In genomic region chr19:982567-983170, GRCh38 we compare ENCODE assay signal across 8 cellular contexts. TPM values are rescaled to one million over a fixed set of nuclear protein-coding genes. Genes with fewer than 3 reads are reported as not detected.
A peak's percentile ranks its signal among the peaks of the same experiment; 100 is the strongest.
DNase-seq lines count a peak whose midpoint lies in the region; ATAC-seq, FAIRE-seq and TF ChIP-seq lines count a peak whose summit lies in the region.

No MANE protein-coding gene starts in this region.

- H4K20me1 ChIP-seq in Karpas-422 (ENCODE audit: insufficient read depth, low read depth, low read length) (no peaks in the 10 kb centered on the region), GM12878 (ENCODE audit: control insufficient read depth, insufficient read depth) (no peaks in the 10 kb centered on the region), smooth muscle cell (ENCODE audit: low read depth) (peaks cover 7% of the 10 kb centered on the region)

- peaks cover 17% of the 10 kb centered on the region for H3F3A ChIP-seq in smooth muscle cell (ENCODE audit: low read depth)

- H3K36me3 ChIP-seq in BE2C: peaks cover 13% of the 10 kb centered on the region
- H3K36me3 ChIP-seq in Karpas-422 (ENCODE audit: insufficient read depth, low read length): no peaks in the 10 kb centered on the region
- H3K36me3 ChIP-seq in GM12878 (ENCODE audit: control insufficient read depth in 2 of 2, insufficient read depth in 2 of 2, low read length in 1 of 2): no peaks in the 10 kb centered on the region
- no peaks in the 10 kb centered on the region for H3K36me3 ChIP-seq in smooth muscle cell (ENCODE audit: low read depth)

- FAIRE-seq in GM12878 (lab: Jason Lieb, UNC): no peak

- no peaks in the 10 kb centered on the region for H3K27me3 ChIP-seq in BE2C
- no peaks in the 10 kb centered on the region for H3K27me3 ChIP-seq in Karpas-422 (ENCODE audit: low read length)
- H3K27me3 ChIP-seq in GM12878 (replicated peaks in 1 of 2; ENCODE audit: control insufficient read depth in 2 of 2, insufficient read depth in 2 of 2, low read length in 1 of 2): no peaks in the 10 kb centered on the region
- H3K27me3 ChIP-seq in smooth muscle cell (ENCODE audit: low read depth): no peaks in the 10 kb centered on the region

- TF ChIP-seq EP300 in GM12878 (IDR thresholded peaks at IDR 0.05; ENCODE audit: borderline replicate concordance in 1 of 2, control insufficient read depth in 1 of 2, low read depth in 2 of 2, low read length in 2 of 2): no peak

- WGBS in GM12878 (ENCODE audit: insufficient coverage, insufficient replicate concordance, low lambda C conversion rate, missing lambda C conversion rate): under 1% methylated on average over 46 of the region's 46 CpGs
- 4% methylated on average over 44 of the region's 46 CpGs for WGBS in smooth muscle cell (ENCODE audit: low lambda C conversion rate)

- DNase-seq in BE2C: peak; percentile 84
- DNase-seq in Karpas-422: peak; percentile 87
- DNase-seq in T-helper 9 cell: peak; percentile 77
- DNase-seq in GM12878 (ENCODE audit: low read depth, low spot score): no peak
- peak; percentile 99 for DNase-seq in iPS-NIHi11 (ENCODE audit: low spot score)
- peak; percentile 60 for DNase-seq in smooth muscle cell (lab: John Stamatoyannopoulos, UW; ENCODE audit: unreplicated experiment)

- H3K9me3 ChIP-seq in BE2C: no peaks in the 10 kb centered on the region
- H3K9me3 ChIP-seq in Karpas-422 (ENCODE audit: low read length): no peaks in the 10 kb centered on the region
- no peaks in the 10 kb centered on the region for H3K9me3 ChIP-seq in GM12878 (replicated peaks; ENCODE audit: control insufficient read depth, insufficient read depth, low read length)
- no peaks in the 10 kb centered on the region for H3K9me3 ChIP-seq in smooth muscle cell (replicated peaks; ENCODE audit: low read depth)

- ATAC-seq in GM19452 (IDR thresholded peaks at IDR 0.05; ENCODE audit: unreplicated experiment) (peak; percentile 56), GM12878 (peak; percentile 90), HG03139 (IDR thresholded peaks at IDR 0.05; ENCODE audit: unreplicated experiment) (no peak)

- H3K4me1 ChIP-seq in BE2C (no peaks in the 10 kb centered on the region), Karpas-422 (ENCODE audit: low read length) (peaks cover 21% of the 10 kb centered on the region), GM12878 (ENCODE audit: control insufficient read depth, insufficient read depth, low read length) (peaks cover 22% of the 10 kb centered on the region), smooth muscle cell (ENCODE audit: low read depth) (peaks cover 27% of the 10 kb centered on the region)

- CTCF ChIA-PET in GM12878 (lab: Yijun Ruan, JAX): interaction anchor here (0.7 to 5.7 kb wide), 11 partner anchors 12 to 210 kb away, joined by 3 to 150 read pairs (median 5); partner anchors contain the start of gene GPX4

- H3K4me3 ChIP-seq in BE2C (ENCODE audit: low read depth, low read length) (peak overlapping the region; percentile 34), Karpas-422 (ENCODE audit: low read length) (no peak overlapping the region; the same call in 1 of the 2 replicates), GM12878 (peak overlapping the region; percentile 50; the same call in 1 of the 2 replicates), smooth muscle cell (peak overlapping the region; percentile 61)

- H2AFZ ChIP-seq in Karpas-422 (ENCODE audit: low read length): peak overlapping the region; percentile 85; the same call in 1 of the 2 replicates
- peak overlapping the region; percentile 62 for H2AFZ ChIP-seq in GM12878 (ENCODE audit: control insufficient read depth, low read depth, low read length)
- no peak overlapping the region for H2AFZ ChIP-seq in smooth muscle cell (ENCODE audit: low read depth)

- peaks cover 14% of the 10 kb centered on the region; the same call in 1 of the 2 replicates for H3K79me2 ChIP-seq in Karpas-422 (ENCODE audit: low read length)
- H3K79me2 ChIP-seq in GM12878 (ENCODE audit: control insufficient read depth, insufficient read depth, low read length): peaks cover 11% of the 10 kb centered on the region
- peaks cover 12% of the 10 kb centered on the region for H3K79me2 ChIP-seq in smooth muscle cell (ENCODE audit: low read depth)

- TF ChIP-seq CTCF in BE2C (IDR thresholded peaks at IDR 0.05; ENCODE audit: low read depth, low read length): peak; percentile 52; the same call in 1 of the 2 replicates
- peak; percentile 73 to 95 (median 84); a peak in 4 of 6 replicates for TF ChIP-seq CTCF in GM12878 (IDR thresholded peaks at IDR 0.05 in 2 of 3, conservative IDR thresholded peaks at IDR 0.05 in 1 of 3; ENCODE audit: control insufficient read depth in 2 of 3, extremely low read depth in 1 of 3, insufficient read depth in 1 of 3, low read depth in 3 of 3, low read length in 3 of 3)
- peak; percentile 97 for TF ChIP-seq CTCF in smooth muscle cell (IDR thresholded peaks at IDR 0.05; ENCODE audit: borderline replicate concordance, insufficient read depth, poor library complexity, severe bottlenecking)

- POLR2A ChIA-PET in GM12878 (lab: Charles Lee): interaction anchor here (0.6 to 4.1 kb wide), 3 partner anchors 17 to 120 kb away, joined by 4 to 34 read pairs (median 4); no protein-coding TSS in a partner anchor

- RAD21 ChIA-PET in GM12878 (lab: Charles Lee; ENCODE audit: unreplicated experiment): interaction anchor here (0.8 to 8.0 kb wide), 7 partner anchors 17 to 119 kb away, joined by 3 to 95 read pairs (median 4); no protein-coding TSS in a partner anchor

- SMC1A ChIA-PET in GM12878 (lab: Charles Lee; ENCODE audit: uncharacterized antibody, unreplicated experiment): interaction anchor here (1.4 to 5.0 kb wide), 5 partner anchors 35 to 119 kb away, joined by 3 to 119 read pairs (median 6); no protein-coding TSS in a partner anchor

- intact Hi-C loops in GM12878 (cut with micrococcal nuclease; ENCODE audit: unreplicated experiment): loop anchor here (1.0 kb wide), 1 partner anchor 61 kb away; no protein-coding TSS in a partner anchor

- no peak overlapping the region for H3K27ac ChIP-seq in Karpas-422 (ENCODE audit: low read length)
- H3K27ac ChIP-seq in GM12878 (ENCODE audit: control insufficient read depth, insufficient read depth): no peak overlapping the region
- peak overlapping the region; percentile 80 for H3K27ac ChIP-seq in smooth muscle cell (ENCODE audit: low read depth)

- no peaks in the 10 kb centered on the region for H3K9me2 ChIP-seq in Karpas-422 (replicated peaks; ENCODE audit: insufficient read depth, low read length)

- in situ Hi-C loops in GM12878 (cut with MboI): loop anchor here (5.0 kb wide), 1 partner anchor 60 kb away; no protein-coding TSS in a partner anchor

- no peak for TF ChIP-seq POLR2A in GM12878 (IDR thresholded peaks at IDR 0.05; ENCODE audit: low read depth, low read length)

- BruUV-seq in GM12878 (replicated peaks; lab: Mats Ljungman, UMichigan): no TSS peak

- H3K9ac ChIP-seq in Karpas-422 (ENCODE audit: low read length): peak overlapping the region; percentile 53
- no peak overlapping the region for H3K9ac ChIP-seq in GM12878 (ENCODE audit: control insufficient read depth, insufficient read depth, low read length)
- no peak overlapping the region for H3K9ac ChIP-seq in smooth muscle cell (ENCODE audit: low read depth)

- H3K4me2 ChIP-seq in Karpas-422 (ENCODE audit: low read depth, low read length, poor library complexity, severe bottlenecking) (peak overlapping the region; percentile 54), GM12878 (ENCODE audit: control insufficient read depth, insufficient read depth) (peak overlapping the region; percentile 64), smooth muscle cell (peak overlapping the region; percentile 98)

- TF ChIP-seq RAD21 in GM12878 (IDR thresholded peaks at IDR 0.05; ENCODE audit: insufficient read depth, low read depth, low read length): peak; percentile 92

RNA-seq across cellular contexts. Expression of gene WDR18, which starts 1.5 kb away (rescaled TPM):
- 247 TPM for polyA plus RNA-seq in BE2C (2012; ENCODE audit: insufficient read depth, insufficient read length, low read depth)
- total RNA-seq in Karpas-422 (2014; rRNA removed; shearing (Covaris generic); ENCODE audit: low replicate concordance): 41.1 and 87.2 TPM in 2 replicates
- total RNA-seq in GM12878 (2013; cell fraction: nucleolus; rRNA removed): 32.4 and 34.2 TPM in 2 replicates
- total RNA-seq in GM12878 (2014; rRNA removed): 85.0 and 97.5 TPM in 2 replicates
- total RNA-seq in GM12878 (2014; rRNA removed; fragmentation: Illumina TruSeq; extraction: Trizol): 13.6 and 16.5 TPM in 2 replicates
- total RNA-seq in GM12878 (2021): 92.1 and 97.3 TPM in 2 replicates
- polyA plus RNA-seq in GM12878 (2011; ENCODE audit: low read depth): 15.8 TPM
- 7.5 and 27.3 TPM in 2 replicates for polyA plus RNA-seq in GM12878 (2011; rRNA removed)
- polyA plus RNA-seq in GM12878 (2011; cell fraction: cytosol; rRNA removed): 48.8 and 85.0 TPM in 2 replicates
- 165 and 192 TPM in 2 replicates for polyA plus RNA-seq in GM12878 (2011; cell fraction: nucleus; rRNA removed)
- 49.6 and 54.3 TPM in 2 replicates for polyA plus RNA-seq in GM12878 (2012)
- polyA plus RNA-seq in GM12878 (2014; fragmentation: Illumina TruSeq; extraction: Trizol): 4.5 and 8.8 TPM in 2 replicates
- 1 to 10 TPM; 3.0 to 3.3 TPM for polyA plus RNA-seq in GM12878 (2014; fragmentation: Nextera tagmentation; extraction: Ambion mirVana)
- polyA plus RNA-seq in GM12878 (2014; rRNA removed): 106 and 131 TPM in 2 replicates
- 100 to 1,000 TPM; 192 to 206 TPM for polyA plus RNA-seq in GM12878 (2016; fragmentation: Nextera tagmentation; extraction: Ambion mirVana)
- polyA minus RNA-seq in GM12878 (2011; rRNA and poly(A)+ RNA removed): 22.5 and 45.0 TPM in 2 replicates
- 36.3 and 42.0 TPM in 2 replicates for polyA minus RNA-seq in GM12878 (2011; cell fraction: cytosol; rRNA and poly(A)+ RNA removed)
- polyA minus RNA-seq in GM12878 (2011; cell fraction: nucleus; rRNA and poly(A)+ RNA removed): 27.1 and 39.9 TPM in 2 replicates
- total RNA-seq in smooth muscle cell: 33.8 and 69.4 TPM in 2 replicates
- 153 and 160 TPM in 2 replicates for polyA plus RNA-seq in smooth muscle cell

RNA-seq across cellular contexts. Expression of gene GRIN3B, which starts 17.6 kb away (rescaled TPM):
- 0.26 TPM for polyA plus RNA-seq in BE2C (2012; ENCODE audit: insufficient read depth, insufficient read length, low read depth)
- total RNA-seq in Karpas-422 (2014; rRNA removed; shearing (Covaris generic); ENCODE audit: low replicate concordance): 1.4 TPM in 1 of 2 replicates, not detected in the other
- total RNA-seq in GM12878 (2013; cell fraction: nucleolus; rRNA removed): 0.15 and 0.17 TPM in 2 replicates
- total RNA-seq in GM12878 (2014; rRNA removed): not detected in 2 replicates
- total RNA-seq in GM12878 (2014; rRNA removed; fragmentation: Illumina TruSeq; extraction: Trizol): not detected in 2 replicates
- total RNA-seq in GM12878 (2021): 0.15 TPM in 1 of 2 replicates, not detected in the other
- polyA plus RNA-seq in GM12878 (2011; ENCODE audit: low read depth): not detected
- polyA plus RNA-seq in GM12878 (2011; rRNA removed): not detected in 2 replicates
- 0.20 TPM in 1 of 2 replicates, not detected in the other for polyA plus RNA-seq in GM12878 (2011; cell fraction: cytosol; rRNA removed)
- 0.04 and 0.10 TPM in 2 replicates for polyA plus RNA-seq in GM12878 (2011; cell fraction: nucleus; rRNA removed)
- 0.11 and 0.26 TPM in 2 replicates for polyA plus RNA-seq in GM12878 (2012)
- not detected in 2 replicates for polyA plus RNA-seq in GM12878 (2014; fragmentation: Illumina TruSeq; extraction: Trizol)
- not detected for polyA plus RNA-seq in GM12878 (2014; fragmentation: Nextera tagmentation; extraction: Ambion mirVana)
- polyA plus RNA-seq in GM12878 (2014; rRNA removed): not detected in 2 replicates
- not detected for polyA plus RNA-seq in GM12878 (2016; fragmentation: Nextera tagmentation; extraction: Ambion mirVana)
- polyA minus RNA-seq in GM12878 (2011; rRNA and poly(A)+ RNA removed): not detected in 2 replicates
- not detected in 2 replicates for polyA minus RNA-seq in GM12878 (2011; cell fraction: cytosol; rRNA and poly(A)+ RNA removed)
- polyA minus RNA-seq in GM12878 (2011; cell fraction: nucleus; rRNA and poly(A)+ RNA removed): not detected in 2 replicates
- total RNA-seq in smooth muscle cell: 1.2 and 12.6 TPM in 2 replicates
- polyA plus RNA-seq in smooth muscle cell: 1.2 and 3.6 TPM in 2 replicates

RNA-seq across cellular contexts. Expression of gene TMEM259, which starts 38.3 kb away (rescaled TPM):
- polyA plus RNA-seq in BE2C (2012; ENCODE audit: insufficient read depth, insufficient read length, low read depth): 687 TPM
- total RNA-seq in Karpas-422 (2014; rRNA removed; shearing (Covaris generic); ENCODE audit: low replicate concordance): 133 and 167 TPM in 2 replicates
- total RNA-seq in GM12878 (2013; cell fraction: nucleolus; rRNA removed): 180 and 203 TPM in 2 replicates
- 120 and 143 TPM in 2 replicates for total RNA-seq in GM12878 (2014; rRNA removed)
- total RNA-seq in GM12878 (2014; rRNA removed; fragmentation: Illumina TruSeq; extraction: Trizol): 28.6 and 32.3 TPM in 2 replicates
- 144 and 155 TPM in 2 replicates for total RNA-seq in GM12878 (2021)
- 27.3 TPM for polyA plus RNA-seq in GM12878 (2011; ENCODE audit: low read depth)
- 35.7 and 77.7 TPM in 2 replicates for polyA plus RNA-seq in GM12878 (2011; rRNA removed)
- 90.0 and 162 TPM in 2 replicates for polyA plus RNA-seq in GM12878 (2011; cell fraction: cytosol; rRNA removed)
- 970 and 990 TPM in 2 replicates for polyA plus RNA-seq in GM12878 (2011; cell fraction: nucleus; rRNA removed)
- 108 and 115 TPM in 2 replicates for polyA plus RNA-seq in GM12878 (2012)
- 10.5 and 33.2 TPM in 2 replicates for polyA plus RNA-seq in GM12878 (2014; fragmentation: Illumina TruSeq; extraction: Trizol)
- polyA plus RNA-seq in GM12878 (2014; fragmentation: Nextera tagmentation; extraction: Ambion mirVana): under 1 TPM; 0.43 to 0.86 TPM
- 184 and 247 TPM in 2 replicates for polyA plus RNA-seq in GM12878 (2014; rRNA removed)
- 10 to 100 TPM; 54.4 to 69.6 TPM for polyA plus RNA-seq in GM12878 (2016; fragmentation: Nextera tagmentation; extraction: Ambion mirVana)
- polyA minus RNA-seq in GM12878 (2011; rRNA and poly(A)+ RNA removed): 44.8 and 49.7 TPM in 2 replicates
- polyA minus RNA-seq in GM12878 (2011; cell fraction: cytosol; rRNA and poly(A)+ RNA removed): 18.7 and 26.3 TPM in 2 replicates
- polyA minus RNA-seq in GM12878 (2011; cell fraction: nucleus; rRNA and poly(A)+ RNA removed): 57.7 and 78.5 TPM in 2 replicates
- total RNA-seq in smooth muscle cell: 112 and 133 TPM in 2 replicates
- polyA plus RNA-seq in smooth muscle cell: 232 and 301 TPM in 2 replicates

RNA-seq across cellular contexts. Expression of gene RNU6-2, which starts 38.7 kb away (rescaled TPM):
- polyA plus RNA-seq in BE2C (2012; ENCODE audit: insufficient read depth, insufficient read length, low read depth): not detected
- not detected in 2 replicates for total RNA-seq in Karpas-422 (2014; rRNA removed; shearing (Covaris generic); ENCODE audit: low replicate concordance)
- total RNA-seq in GM12878 (2013; cell fraction: nucleolus; rRNA removed): not detected in 2 replicates
- total RNA-seq in GM12878 (2014; rRNA removed) (not detected in 2 replicates), GM12878 (2014; rRNA removed; fragmentation: Illumina TruSeq; extraction: Trizol) (not detected in 2 replicates), GM12878 (2021) (not detected in 2 replicates), smooth muscle cell (not detected in 2 replicates)
- polyA plus RNA-seq in GM12878 (2011; ENCODE audit: low read depth): not detected
- polyA plus RNA-seq in GM12878 (2011; rRNA removed) (not detected in 2 replicates), GM12878 (2014; fragmentation: Illumina TruSeq; extraction: Trizol) (not detected in 2 replicates), GM12878 (2014; fragmentation: Nextera tagmentation; extraction: Ambion mirVana) (not detected), GM12878 (2014; rRNA removed) (not detected in 2 replicates), GM12878 (2016; fragmentation: Nextera tagmentation; extraction: Ambion mirVana) (not detected), smooth muscle cell (not detected in 2 replicates)
- polyA plus RNA-seq in GM12878 (2011; cell fraction: cytosol; rRNA removed): not detected in 2 replicates
- not detected in 2 replicates for polyA plus RNA-seq in GM12878 (2011; cell fraction: nucleus; rRNA removed)
- not detected in 2 replicates for polyA plus RNA-seq in GM12878 (2012)
- 1,322 TPM in 1 of 2 replicates, not detected in the other for polyA minus RNA-seq in GM12878 (2011; rRNA and poly(A)+ RNA removed)
- polyA minus RNA-seq in GM12878 (2011; cell fraction: cytosol; rRNA and poly(A)+ RNA removed): not detected in 2 replicates
- polyA minus RNA-seq in GM12878 (2011; cell fraction: nucleus; rRNA and poly(A)+ RNA removed): under 0.01 TPM in 1 of 2 replicates, not detected in the other

RNA-seq across cellular contexts. Expression of gene CNN2, which starts 43.7 kb away (rescaled TPM):
- polyA plus RNA-seq in BE2C (2012; ENCODE audit: insufficient read depth, insufficient read length, low read depth): 3.0 TPM
- total RNA-seq in Karpas-422 (2014; rRNA removed; shearing (Covaris generic); ENCODE audit: low replicate concordance): 88.6 and 97.9 TPM in 2 replicates
- total RNA-seq in GM12878 (2013; cell fraction: nucleolus; rRNA removed): 28.5 and 30.8 TPM in 2 replicates
- total RNA-seq in GM12878 (2014; rRNA removed) (154 and 195 TPM in 2 replicates), GM12878 (2014; rRNA removed; fragmentation: Illumina TruSeq; extraction: Trizol) (95.8 and 115 TPM in 2 replicates), GM12878 (2021) (289 and 311 TPM in 2 replicates), smooth muscle cell (150 and 155 TPM in 2 replicates)
- polyA plus RNA-seq in GM12878 (2011; ENCODE audit: low read depth): 64.3 TPM
- polyA plus RNA-seq in GM12878 (2011; rRNA removed) (28.6 and 54.2 TPM in 2 replicates), GM12878 (2014; fragmentation: Illumina TruSeq; extraction: Trizol) (60.1 and 168 TPM in 2 replicates), GM12878 (2014; fragmentation: Nextera tagmentation; extraction: Ambion mirVana) (10 to 100 TPM; 34.7 to 42.5 TPM), GM12878 (2014; rRNA removed) (177 and 213 TPM in 2 replicates), GM12878 (2016; fragmentation: Nextera tagmentation; extraction: Ambion mirVana) (100 to 1,000 TPM; 269 to 273 TPM), smooth muscle cell (392 and 404 TPM in 2 replicates)
- 104 and 118 TPM in 2 replicates for polyA plus RNA-seq in GM12878 (2011; cell fraction: cytosol; rRNA removed)
- 80.2 and 133 TPM in 2 replicates for polyA plus RNA-seq in GM12878 (2011; cell fraction: nucleus; rRNA removed)
- polyA plus RNA-seq in GM12878 (2012): 117 and 149 TPM in 2 replicates
- polyA minus RNA-seq in GM12878 (2011; rRNA and poly(A)+ RNA removed): 71.8 and 98.5 TPM in 2 replicates
- polyA minus RNA-seq in GM12878 (2011; cell fraction: cytosol; rRNA and poly(A)+ RNA removed): 91.4 and 128 TPM in 2 replicates
- 14.9 and 31.0 TPM in 2 replicates for polyA minus RNA-seq in GM12878 (2011; cell fraction: nucleus; rRNA and poly(A)+ RNA removed)
